Comparison of ENCODE assay signal across 28 cellular contexts in the genomic region with DNA sequence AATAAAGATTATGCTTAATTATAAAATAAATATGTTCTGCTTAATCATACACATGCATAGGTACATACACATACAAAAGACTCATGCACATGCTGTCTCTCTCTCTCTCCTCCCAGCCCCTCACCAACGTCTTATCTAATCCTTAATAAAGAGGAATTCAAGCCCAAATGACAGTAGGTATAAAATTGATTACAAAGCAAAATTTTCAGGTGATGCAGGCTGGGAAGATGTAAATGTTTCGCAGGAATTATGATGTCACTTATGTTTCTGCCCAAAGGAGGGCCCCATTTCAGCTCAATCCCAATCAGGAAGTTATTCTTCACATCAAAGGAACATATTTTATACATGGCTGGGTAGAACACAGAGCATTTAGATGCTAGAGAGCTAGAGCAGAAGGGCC.
"Had no signal": no experiment of that assay in that cellular context is flagged by ENCODE, and none has a peak within 500 bp of the region (broad histone marks: within the 10 kb centered on the region; RNA-seq: fewer than 3 reads in every experiment).

No MANE protein-coding gene starts in this region.

- H3K4me1 ChIP-seq: neural progenitor cell, psoas muscle, spleen, testis, tibial artery, transverse colon, upper lobe of right lung, uterus had no signal

- H3K4me2 ChIP-seq: neural progenitor cell, smooth muscle cell had no signal

- H3K9me3 ChIP-seq: ovary, psoas muscle, suprapubic skin, testis, tibial artery, transverse colon, upper lobe of right lung, uterus had no signal

- H3K27ac ChIP-seq: neural progenitor cell, ovary, parathyroid adenoma, psoas muscle, skin epidermis, spleen, suprapubic skin, testis, tibial artery, transverse colon, upper lobe of right lung, uterus had no signal

- H3K9ac ChIP-seq: neural progenitor cell, parathyroid adenoma had no signal

- H3K27me3 ChIP-seq: neural progenitor cell, ovary, spleen, suprapubic skin, testis, tibial artery, transverse colon, upper lobe of right lung, uterus had no signal

- ATAC-seq: natural killer cell; psoas muscle; right cardiac atrium; sciatic nerve; stimulated activated memory B cell treated with anti-CD40 and anti-IgM and Interleukin-4, amounts not matched to agents 10 μg/mL and 1 μg/mL and 100 μg/mL, for 72 hours; stimulated activated naive CD8-positive, alpha-beta T cell treated with anti-CD3 and anti-CD28 coated beads, Interleukin-15, amount 100 ng/mL, for 72 hours; stimulated activated naive CD8-positive, alpha-beta T cell treated with anti-CD3 and anti-CD28 coated beads, Interleukin-15, Interleukin-2, amounts not matched to agents 100 U/mL and 50 U/mL, for 24 hours; upper lobe of right lung had no signal

- H3K79me2 ChIP-seq: parathyroid adenoma had no signal

- H3K36me3 ChIP-seq: neural progenitor cell, ovary, spleen, suprapubic skin, tibial artery, transverse colon, upper lobe of right lung, uterus had no signal

- DNase-seq: natural killer cell; occipital lobe; ovary; posterior cingulate gyrus; psoas muscle; right cardiac atrium; spleen; stimulated activated CD4-positive, alpha-beta T cell treated with anti-CD3 and anti-CD28 coated beads, Interleukin-12 subunit alpha, Interleukin-12 subunit beta, amount 100 ng/mL, for 4 hours; stimulated activated CD4-positive, alpha-beta T cell treated with anti-CD3 and anti-CD28 coated beads, Interleukin-1b, Interleukin-23, amount 100 ng/mL, for 48 hours; stimulated activated CD4-positive, alpha-beta T cell treated with anti-CD3 and anti-CD28 coated beads, Interleukin-4, amount 100 ng/mL, for 1 hour; stimulated activated CD4-positive, alpha-beta T cell treated with anti-CD3 and anti-CD28 coated beads, Interleukin-4, amount 100 ng/mL, for 4 hours; stimulated activated CD8-positive, alpha-beta memory T cell treated with anti-CD3 and anti-CD28 coated beads, Interleukin-4, amount 100 ng/mL, for 48 hours; stimulated activated naive CD4-positive, alpha-beta T cell; stimulated activated naive CD8-positive, alpha-beta T cell treated with anti-CD3 and anti-CD28 coated beads, Interleukin-15, amount 100 ng/mL, for 72 hours; stimulated activated naive CD8-positive, alpha-beta T cell treated with anti-CD3 and anti-CD28 coated beads, Interleukin-15, Interleukin-2, amounts not matched to agents 100 U/mL and 50 U/mL, for 24 hours; substantia nigra; testis; tibial artery; transverse colon; upper lobe of right lung; uterus had no signal

- H3K4me3 ChIP-seq: neural progenitor cell, ovary, psoas muscle, skin epidermis, smooth muscle cell, spleen, suprapubic skin, testis, tibial artery, transverse colon, upper lobe of right lung, uterus had no signal

- H2AFZ ChIP-seq: neural progenitor cell, parathyroid adenoma had no signal
